In the genomic region with DNA sequence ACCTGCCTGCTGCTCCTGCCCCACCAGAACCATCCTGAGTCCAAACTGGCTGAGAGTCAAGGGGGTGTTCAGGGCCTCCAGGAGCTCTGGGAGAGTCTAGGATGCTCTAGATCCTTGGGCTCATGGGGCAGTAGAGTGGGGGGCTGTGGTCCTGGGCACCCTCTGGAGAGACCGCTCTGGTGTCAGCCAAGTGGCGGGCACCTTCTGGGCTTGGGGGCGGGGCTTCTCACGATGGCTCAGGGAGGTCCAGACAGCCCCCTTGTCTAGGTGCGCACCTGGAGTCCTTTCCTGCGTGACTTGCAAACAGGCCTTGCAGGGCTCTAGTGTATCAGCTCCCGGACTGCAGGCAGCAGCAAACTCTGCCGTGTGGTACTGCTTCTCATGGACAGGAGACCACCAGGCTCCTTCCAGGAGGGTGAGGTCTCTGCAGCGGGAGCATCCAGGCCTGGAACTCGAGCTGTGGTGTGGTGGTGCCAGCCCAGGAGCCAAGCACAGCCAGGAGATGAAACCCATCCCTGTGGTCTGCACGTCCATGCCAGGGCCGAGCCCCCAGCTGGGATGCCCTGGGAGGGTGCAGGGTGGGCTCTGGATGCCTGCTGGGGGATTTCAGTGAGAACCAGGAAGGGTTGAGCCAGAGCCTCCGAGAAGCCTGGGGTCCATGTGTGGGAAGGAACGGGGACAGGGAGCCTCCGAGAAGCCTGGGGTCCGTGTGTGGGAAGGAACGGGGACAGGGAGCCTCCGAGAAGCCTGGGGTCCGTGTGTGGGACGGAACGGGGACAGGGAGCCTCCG, we compare ENCODE assay signal across 9 cellular contexts.
"Had no signal": no experiment of that assay in that cellular context is flagged by ENCODE, and none has a peak within 500 bp of the region (broad histone marks: within the 10 kb centered on the region; RNA-seq: fewer than 3 reads in every experiment).

No MANE protein-coding gene starts in this region.

- H3K4me3 ChIP-seq: dorsolateral prefrontal cortex, esophagus muscularis mucosa, tibial nerve had no signal

- H3K27me3 ChIP-seq: dorsolateral prefrontal cortex, esophagus muscularis mucosa, tibial nerve had no signal

- H3K36me3 ChIP-seq: esophagus muscularis mucosa, tibial nerve had no signal

- DNase-seq: activated CD4-positive, alpha-beta T cell treated with anti-CD3 and anti-CD28 coated beads, Interleukin-2, amount 50 U/mL, for 4 hours; activated T-cell treated with anti-CD3 and anti-CD28 coated beads, Interleukin-2, amount 50 U/mL, for 1 hour; amygdala; dorsolateral prefrontal cortex; immature natural killer cell; left colon had no signal

- ATAC-seq: left colon; natural killer cell treated with Interleukin-12 subunit alpha and Interleukin-12 subunit beta and Interleukin-15 and Interleukin-18, amount 100 ng/mL, for 72 hours had no signal

- H3K9me3 ChIP-seq: esophagus muscularis mucosa had no signal
